ENCODE assay signal across 17 cellular contexts in genomic region chr3:137511655-137512054, GRCh38.
DNase-seq lines count a peak whose midpoint lies in the region; ATAC-seq, FAIRE-seq and TF ChIP-seq lines count a peak whose summit lies in the region.
"Had no signal": no experiment of that assay in that cellular context is flagged by ENCODE, and none has a peak within 500 bp of the region (broad histone marks: within the 10 kb centered on the region; RNA-seq: fewer than 3 reads in every experiment).

No MANE protein-coding gene starts in this region.

- no peak overlapping the region for H4K91ac ChIP-seq in H1 (replicated peaks; ENCODE audit: insufficient read length, low read length)

- POLR2A ChIA-PET in H1 (lab: Charles Lee; ENCODE audit: partially characterized antibody) = no interaction called here

- no peak overlapping the region for H2BK5ac ChIP-seq in H1 (ENCODE audit: low read depth, low read length)

- H3K4me1 ChIP-seq in OCI-LY3 (ENCODE audit: low read length) = no peaks in the 10 kb centered on the region
- no peaks in the 10 kb centered on the region for H3K4me1 ChIP-seq in H1 (replicated peaks in 1 of 4; ENCODE audit: control insufficient read depth in 3 of 4, insufficient read depth in 4 of 4, low read length in 3 of 4)
- H3K4me1 ChIP-seq in gastroesophageal sphincter = no peaks in the 10 kb centered on the region
- H3K4me1 ChIP-seq: BE2C had no signal

- peak; percentile 46 to 48; a peak in 3 of 4 replicates for TF ChIP-seq RAD21 in H1 (IDR thresholded peaks at IDR 0.05 in 1 of 2, conservative IDR thresholded peaks at IDR 0.05 in 1 of 2; ENCODE audit: low read depth in 2 of 2, low read length in 2 of 2)

- H3K56ac ChIP-seq in H1 (replicated peaks; ENCODE audit: insufficient read length, low read depth, low read length) = no peak overlapping the region

- no peak overlapping the region for H3K9ac ChIP-seq in OCI-LY3 (ENCODE audit: low read length)
- no peak overlapping the region for H3K9ac ChIP-seq in H1 (replicated peaks in 1 of 4; ENCODE audit: extremely low read depth in 1 of 4, low read depth in 3 of 4, low read length in 3 of 4)

- DNase-seq in GM12865 (ENCODE audit: low read depth) = no peak
- no peak for DNase-seq in H1 (ENCODE audit: low read depth in 1 of 2, low spot score in 2 of 2)
- DNase-seq in activated CD4-positive, CD25-positive, alpha-beta regulatory T cell treated with anti-CD3 and anti-CD28 coated beads, Interleukin-2, amount 50 U/mL, for 72 hours = no peak
- DNase-seq in DMS114 treated with DMSO at 0.1 percent for 48 hours (lab: John Stamatoyannopoulos, UW; ENCODE audit: unreplicated experiment) = no peak
- no peak for DNase-seq in GM12892 (ENCODE audit: insufficient read length)
- DNase-seq: BE2C; CD8-positive, alpha-beta T cell; COR-L47; DMS79 had no signal

- H3K79me2 ChIP-seq in OCI-LY3 (ENCODE audit: low read length) (no peaks in the 10 kb centered on the region), H1 (ENCODE audit: control insufficient read depth in 1 of 2, insufficient read depth in 2 of 2, low read length in 2 of 2) (no peaks in the 10 kb centered on the region)

- WGBS in H1 (ENCODE audit: extremely low coverage in 1 of 2, insufficient coverage in 1 of 2, insufficient read length in 1 of 2, insufficient replicate concordance in 2 of 2, low coverage in 1 of 2, low lambda C conversion rate in 2 of 2, missing lambda C conversion rate in 1 of 2), 2 experiments = 93% methylated on average over 1 of the region's 1 CpG; no CpG with 5 or more reads in 1 of the 2 experiments
- WGBS in gastroesophageal sphincter (ENCODE audit: low coverage in 1 of 2), 2 donors = 83% methylated on average over 1 of the region's 1 CpG; no CpG with 5 or more reads in 1 of the 2 donors

- H4K5ac ChIP-seq in H1 (ENCODE audit: insufficient read length, low read depth, low read length) = no peak overlapping the region

- H3K4me3 ChIP-seq in GM12865 (ENCODE audit: low read depth, low read length) (no peak overlapping the region), OCI-LY3 (ENCODE audit: low read length) (no peak overlapping the region), H1 (ENCODE audit: extremely low read depth in 1 of 4, insufficient read depth in 2 of 4, low read depth in 3 of 4, low read length in 4 of 4) (no peak overlapping the region), gastroesophageal sphincter (no peak overlapping the region)

- H4K20me1 ChIP-seq in OCI-LY3 (ENCODE audit: insufficient read depth, low read length) (no peaks in the 10 kb centered on the region), H1 (replicated peaks in 1 of 2; ENCODE audit: control insufficient read depth in 1 of 2, insufficient read depth in 2 of 2, low read length in 2 of 2) (no peaks in the 10 kb centered on the region)

- H3K36me3 ChIP-seq in OCI-LY3 (replicated peaks; ENCODE audit: low read depth, low read length) = no peaks in the 10 kb centered on the region
- no peaks in the 10 kb centered on the region for H3K36me3 ChIP-seq in H1 (ENCODE audit: control insufficient read depth in 2 of 4, insufficient read depth in 4 of 4, low read length in 3 of 4)
- no peaks in the 10 kb centered on the region for H3K36me3 ChIP-seq in gastroesophageal sphincter
- H3K36me3 ChIP-seq: BE2C had no signal

- H3K9me3 ChIP-seq in OCI-LY3 (ENCODE audit: insufficient read depth, low read length) (no peaks in the 10 kb centered on the region), H1 (ENCODE audit: insufficient read depth in 2 of 2, low read depth in 1 of 2, low read length in 1 of 2) (no peaks in the 10 kb centered on the region), gastroesophageal sphincter (no peaks in the 10 kb centered on the region)
- H3K9me3 ChIP-seq: BE2C had no signal

- TF ChIP-seq EP300 in H1 (IDR thresholded peaks at IDR 0.05; ENCODE audit: borderline replicate concordance in 1 of 2, low read depth in 2 of 2, low read length in 2 of 2) (no peak), gastroesophageal sphincter (IDR thresholded peaks at IDR 0.05) (no peak)

- no peak overlapping the region for H3K18ac ChIP-seq in H1 (ENCODE audit: extremely low read depth, low read length)

- CTCF ChIA-PET in H1 (lab: Charles Lee; ENCODE audit: partially characterized antibody) = interaction anchor here (0.5 to 1.4 kb wide), 7 partner anchors 9 to 459 kb away, joined by 3 to 5 read pairs (median 3); no protein-coding TSS in a partner anchor

- no peak for ATAC-seq in gastroesophageal sphincter
- ATAC-seq: CD8-positive, alpha-beta T cell; HCT116 had no signal

- H2BK20ac ChIP-seq in H1 (ENCODE audit: low read length) = no peak overlapping the region

- H3K23me2 ChIP-seq in H1 (ENCODE audit: low read depth, low read length) = no peaks in the 10 kb centered on the region

- no peak overlapping the region for H3K23ac ChIP-seq in H1 (ENCODE audit: insufficient read length)

- no peak overlapping the region for H2AFZ ChIP-seq in OCI-LY3 (ENCODE audit: low read depth, low read length)
- H2AFZ ChIP-seq in H1 (ENCODE audit: low read length) = no peak overlapping the region

- no peak overlapping the region for H2AK5ac ChIP-seq in H1 (ENCODE audit: low read depth, low read length)

- no peak overlapping the region for H3K4ac ChIP-seq in H1 (replicated peaks; ENCODE audit: insufficient read length, low read depth, low read length)

- H2BK15ac ChIP-seq in H1 (ENCODE audit: low read length) = no peak overlapping the region

- no peak overlapping the region for H3K27ac ChIP-seq in C4-2B
- no peak overlapping the region for H3K27ac ChIP-seq in OCI-LY3 (ENCODE audit: low read length)
- no peak overlapping the region for H3K27ac ChIP-seq in H1 (ENCODE audit: low read depth, low read length)
- no peak overlapping the region for H3K27ac ChIP-seq in gastroesophageal sphincter
- H3K27ac ChIP-seq: HL-60 had no signal

- H3K14ac ChIP-seq in H1 (ENCODE audit: insufficient read length) = no peak overlapping the region

- H4K8ac ChIP-seq in H1 (ENCODE audit: extremely low read depth, insufficient read depth, low read length) = no peak overlapping the region

- FAIRE-seq in H1 (lab: Jason Lieb, UNC) (no peak), GM12892 (lab: Jason Lieb, UNC) (no peak)
- FAIRE-seq: A204.1, G401.6, GM12891 had no signal

- H2BK120ac ChIP-seq in H1 (replicated peaks; ENCODE audit: low read depth, low read length) = no peak overlapping the region

- H3K4me2 ChIP-seq in OCI-LY3 (ENCODE audit: low read length) (no peak overlapping the region), H1 (ENCODE audit: insufficient read depth in 1 of 2, low read depth in 2 of 2, low read length in 2 of 2) (no peak overlapping the region)

- no peaks in the 10 kb centered on the region for H3K79me1 ChIP-seq in H1 (ENCODE audit: low read depth, low read length)

- TF ChIP-seq CTCF in C4-2B (conservative IDR thresholded peaks at IDR 0.05) (peak; percentile 15; the same call in 1 of the 2 replicates), GM12865 (IDR thresholded peaks at IDR 0.05; ENCODE audit: insufficient read depth, low read depth, low read length, missing control alignments) (peak; percentile 9), OCI-LY3 (IDR thresholded peaks at IDR 0.05; ENCODE audit: low read depth, low read length) (0 out of 2 replicates have a peak, but pooled peaks have one; percentile 11), H1 (IDR thresholded peaks at IDR 0.05; ENCODE audit: control extremely low read depth in 1 of 3, insufficient read depth in 1 of 3, low read depth in 1 of 3, low read length in 3 of 3) (peak; percentile 18 to 32 (median 25)), gastroesophageal sphincter (IDR thresholded peaks at IDR 0.05) (no peak)

- H2BK12ac ChIP-seq in H1 (ENCODE audit: low read depth, low read length) = no peak overlapping the region

- no peaks in the 10 kb centered on the region for H3K27me3 ChIP-seq in OCI-LY3 (ENCODE audit: low read depth, low read length)
- no peaks in the 10 kb centered on the region for H3K27me3 ChIP-seq in H1 (replicated peaks in 1 of 4; ENCODE audit: control insufficient read depth in 3 of 4, extremely low read depth in 1 of 4, insufficient read depth in 3 of 4, low read length in 3 of 4)
- H3K27me3 ChIP-seq in gastroesophageal sphincter = no peaks in the 10 kb centered on the region
- H3K27me3 ChIP-seq: BE2C had no signal

- TF ChIP-seq POLR2A in H1 (IDR thresholded peaks at IDR 0.05; ENCODE audit: control extremely low read depth in 1 of 2, low read depth in 2 of 2, low read length in 2 of 2) (no peak), GM12892 (IDR thresholded peaks at IDR 0.05; ENCODE audit: low read depth, low read length) (no peak), gastroesophageal sphincter (IDR thresholded peaks at IDR 0.05) (no peak)

TF ChIP-seq in H1, 55 proteins besides CTCF, POLR2A, EP300 and RAD21:
- no peak for TF ChIP-seq TAF7 (optimal IDR thresholded peaks at IDR 0.05; ENCODE audit: borderline replicate concordance, low read depth, low read length)
- TF ChIP-seq SRF (IDR thresholded peaks at IDR 0.05; ENCODE audit: low read depth, low read length) = no peak
- no peak for TF ChIP-seq RBBP5 (IDR thresholded peaks at IDR 0.05; ENCODE audit: borderline replicate concordance, low read depth, low read length)
- TF ChIP-seq JUN (IDR thresholded peaks at IDR 0.05; ENCODE audit: low read depth, low read length) = no peak
- TF ChIP-seq BCL11A (IDR thresholded peaks at IDR 0.05; ENCODE audit: low read depth in 2 of 2, low read length in 2 of 2) = no peak
- TF ChIP-seq POU5F1 (IDR thresholded peaks at IDR 0.05; ENCODE audit: low read depth, low read length) = no peak

Comparison
In these comparisons a context has a peak if more than half of its experiments do, and no peak if none do; other contexts are left out.
1. CTCF ChIP-seq: peak in C4-2B (single experiment), GM12865 (single experiment), OCI-LY3 (single experiment) and H1 (3 of 3); none in gastroesophageal sphincter (0 of 4).